8 cellular contexts compared by ENCODE assay signal in the genomic region with DNA sequence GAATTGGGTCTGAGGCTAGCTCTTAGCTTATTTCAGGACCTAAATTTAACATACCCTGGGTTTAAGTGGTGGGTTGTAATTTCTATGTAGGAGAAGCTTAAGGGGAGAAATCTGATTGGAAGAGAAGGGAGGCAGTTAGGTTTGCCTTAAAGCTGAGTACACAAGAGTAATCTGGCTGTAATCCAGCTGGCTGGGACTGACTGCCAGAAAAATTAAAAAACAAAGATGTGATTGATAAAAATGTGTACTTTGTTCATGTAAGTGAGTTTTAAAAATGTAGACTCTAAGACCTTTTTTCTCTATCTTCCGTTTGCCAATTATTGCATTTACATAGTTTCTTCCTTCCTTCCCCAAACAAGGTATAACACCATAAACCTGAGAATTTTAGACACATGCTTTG. TPM values are rescaled to one million over a fixed set of nuclear protein-coding genes. Genes with fewer than 3 reads are reported as not detected.
A peak's percentile ranks its signal among the peaks of the same experiment; 100 is the strongest.
DNase-seq lines count a peak whose midpoint lies in the region; ATAC-seq and TF ChIP-seq lines count a peak whose summit lies in the region.
"Had no signal": no experiment of that assay in that cellular context is flagged by ENCODE, and none has a peak within 500 bp of the region (broad histone marks: within the 10 kb centered on the region; RNA-seq: fewer than 3 reads in every experiment).

No MANE protein-coding gene starts in this region.

- H3K27ac ChIP-seq in mesendoderm (ENCODE audit: low read depth, low read length) = no peak overlapping the region

- peaks cover 3% of the 10 kb centered on the region for H3K4me1 ChIP-seq in mesendoderm (ENCODE audit: control insufficient read depth, low read depth, low read length)

- H3K27ac Mint-ChIP-seq in HFFc6 = no peak overlapping the region
- H3K27ac Mint-ChIP-seq: mesothelial cell of epicardium had no signal

- no peak for ATAC-seq in GM21825 (IDR thresholded peaks at IDR 0.05; ENCODE audit: unreplicated experiment)

- H2BK5ac ChIP-seq in mesendoderm (ENCODE audit: low read length) = no peak overlapping the region

- no peak overlapping the region for H3K23ac ChIP-seq in mesendoderm (ENCODE audit: low read length)

- H4K5ac ChIP-seq in mesendoderm (ENCODE audit: low read length) = no peak overlapping the region

- H3K4me2 ChIP-seq in mesendoderm (ENCODE audit: low read length) = no peak overlapping the region

- no peaks in the 10 kb centered on the region for H3K36me3 Mint-ChIP-seq in HFFc6 (ENCODE audit: low read depth)
- H3K36me3 Mint-ChIP-seq: mesothelial cell of epicardium had no signal

- H3K18ac ChIP-seq in mesendoderm (ENCODE audit: low read length) = no peak overlapping the region

- no CpG with 5 or more reads among the region's 1 CpG for WGBS in mesendoderm (ENCODE audit: extremely low coverage, insufficient coverage, low lambda C conversion rate)

- no peaks in the 10 kb centered on the region for H3K9me3 Mint-ChIP-seq in HFFc6
- H3K9me3 Mint-ChIP-seq: mesothelial cell of epicardium had no signal

- no peak overlapping the region for H3K4ac ChIP-seq in mesendoderm (ENCODE audit: low read depth, low read length)

- no peaks in the 10 kb centered on the region for H3K79me2 ChIP-seq in mesendoderm (ENCODE audit: control insufficient read depth, insufficient read depth, low read length)

- no peak overlapping the region for H4K8ac ChIP-seq in mesendoderm (ENCODE audit: low read depth, low read length)

- H3K27me3 Mint-ChIP-seq in HFFc6 (ENCODE audit: insufficient read depth) = peaks cover 7% of the 10 kb centered on the region; the same call in 1 of the 2 replicates

- peaks cover 10% of the 10 kb centered on the region; the same call in 1 of the 2 replicates for H3K4me1 Mint-ChIP-seq in HFFc6 (ENCODE audit: low read depth)

- H3K27me3 ChIP-seq in mesendoderm (ENCODE audit: insufficient read depth, low read length, poor library complexity) = no peaks in the 10 kb centered on the region

- H2BK15ac ChIP-seq in mesendoderm (replicated peaks; ENCODE audit: low read depth) = no peak overlapping the region

- no peaks in the 10 kb centered on the region for H3K79me1 ChIP-seq in mesendoderm (ENCODE audit: low read length)

- no peak overlapping the region for H3K9ac ChIP-seq in mesendoderm (ENCODE audit: low read length)

- no peak overlapping the region for H2BK120ac ChIP-seq in mesendoderm (ENCODE audit: low read depth, low read length)

- H3K4me3 Mint-ChIP-seq in HFFc6 = no peak overlapping the region
- H3K4me3 Mint-ChIP-seq: mesothelial cell of epicardium had no signal

- no peak overlapping the region for H2AK5ac ChIP-seq in mesendoderm (ENCODE audit: low read length)

- no peak for TF ChIP-seq CTCF in HFFc6 (IDR thresholded peaks at IDR 0.05)

- peak; percentile 32 for DNase-seq in DMS79 (lab: John Stamatoyannopoulos, UW)
- peak; percentile 21 for DNase-seq in OCI-M1 (lab: John Stamatoyannopoulos, UW)
- peak; percentile 23 for DNase-seq in left kidney (ENCODE audit: low read depth, low spot score)
- no peak for DNase-seq in HFFc6
- DNase-seq in mesendoderm = no peak
- DNase-seq: effector CD8-positive, alpha-beta T cell had no signal

- no peaks in the 10 kb centered on the region for H3K36me3 ChIP-seq in mesendoderm (ENCODE audit: control insufficient read depth, insufficient read depth, low read length)

- H3K4me3 ChIP-seq in mesendoderm (ENCODE audit: low read length) = no peak overlapping the region

- H3K56ac ChIP-seq in mesendoderm (ENCODE audit: low read length) = no peak overlapping the region

RNA-seq across cellular contexts. Expression of a gene that starts 17.4 kb away (rescaled TPM):
- total RNA-seq in HFFc6 (2021; fragmentation: NEBNext Ultra II Directional; extraction: Animal tissue kit (Norgen Biotek cat#: 25700)) = not detected
- polyA plus RNA-seq in mesendoderm (2013, experiment 1 of 2) = 0.70 TPM
- polyA plus RNA-seq in mesendoderm (2013, experiment 2 of 2) = 0.85 TPM
- total RNA-seq: mesothelial cell of epicardium had no signal

RNA-seq across cellular contexts. Expression of a gene that starts 19.9 kb away (rescaled TPM):
- total RNA-seq in HFFc6 (2021; fragmentation: NEBNext Ultra II Directional; extraction: Animal tissue kit (Norgen Biotek cat#: 25700)) = 10 to 100 TPM; 38.3 to 48.5 (median 41.7) TPM
- 11.4 TPM for polyA plus RNA-seq in mesendoderm (2013, experiment 1 of 2)
- polyA plus RNA-seq in mesendoderm (2013, experiment 2 of 2) = 11.0 TPM

RNA-seq across cellular contexts. Expression of a gene that starts 22.4 kb away (rescaled TPM):
- 10 to 100 TPM; 27.6 to 35.1 (median 30.9) TPM for total RNA-seq in HFFc6 (2021; fragmentation: NEBNext Ultra II Directional; extraction: Animal tissue kit (Norgen Biotek cat#: 25700))
- polyA plus RNA-seq in mesendoderm (2013, experiment 1 of 2) = 10.1 TPM
- polyA plus RNA-seq in mesendoderm (2013, experiment 2 of 2) = 10.0 TPM

RNA-seq across cellular contexts. Expression of a gene that starts 22.5 kb away (rescaled TPM):
- 10 to 100 TPM; 22.9 to 25.7 (median 24.0) TPM for total RNA-seq in HFFc6 (2021; fragmentation: NEBNext Ultra II Directional; extraction: Animal tissue kit (Norgen Biotek cat#: 25700))
- polyA plus RNA-seq in mesendoderm (2013, experiment 1 of 2) = 35.0 TPM
- polyA plus RNA-seq in mesendoderm (2013, experiment 2 of 2) = 35.8 TPM

RNA-seq across cellular contexts. Expression of a gene that starts 39.1 kb away (rescaled TPM):
- total RNA-seq in HFFc6 (2021; fragmentation: NEBNext Ultra II Directional; extraction: Animal tissue kit (Norgen Biotek cat#: 25700)) = 100 to 1,000 TPM; 106 to 127 (median 114) TPM
- polyA plus RNA-seq in mesendoderm (2013, experiment 1 of 2) = 19.8 TPM
- 19.8 TPM for polyA plus RNA-seq in mesendoderm (2013, experiment 2 of 2)

Comparison
In these comparisons a context has a peak if more than half of its experiments do, and no peak if none do; other contexts are left out.
1. DNase-seq: peak in DMS79 (single experiment), OCI-M1 (single experiment) and left kidney (single experiment); none in HFFc6 (single experiment) and mesendoderm (single experiment).